Comparison of ENCODE assay signal across 24 cellular contexts in the genomic region with DNA sequence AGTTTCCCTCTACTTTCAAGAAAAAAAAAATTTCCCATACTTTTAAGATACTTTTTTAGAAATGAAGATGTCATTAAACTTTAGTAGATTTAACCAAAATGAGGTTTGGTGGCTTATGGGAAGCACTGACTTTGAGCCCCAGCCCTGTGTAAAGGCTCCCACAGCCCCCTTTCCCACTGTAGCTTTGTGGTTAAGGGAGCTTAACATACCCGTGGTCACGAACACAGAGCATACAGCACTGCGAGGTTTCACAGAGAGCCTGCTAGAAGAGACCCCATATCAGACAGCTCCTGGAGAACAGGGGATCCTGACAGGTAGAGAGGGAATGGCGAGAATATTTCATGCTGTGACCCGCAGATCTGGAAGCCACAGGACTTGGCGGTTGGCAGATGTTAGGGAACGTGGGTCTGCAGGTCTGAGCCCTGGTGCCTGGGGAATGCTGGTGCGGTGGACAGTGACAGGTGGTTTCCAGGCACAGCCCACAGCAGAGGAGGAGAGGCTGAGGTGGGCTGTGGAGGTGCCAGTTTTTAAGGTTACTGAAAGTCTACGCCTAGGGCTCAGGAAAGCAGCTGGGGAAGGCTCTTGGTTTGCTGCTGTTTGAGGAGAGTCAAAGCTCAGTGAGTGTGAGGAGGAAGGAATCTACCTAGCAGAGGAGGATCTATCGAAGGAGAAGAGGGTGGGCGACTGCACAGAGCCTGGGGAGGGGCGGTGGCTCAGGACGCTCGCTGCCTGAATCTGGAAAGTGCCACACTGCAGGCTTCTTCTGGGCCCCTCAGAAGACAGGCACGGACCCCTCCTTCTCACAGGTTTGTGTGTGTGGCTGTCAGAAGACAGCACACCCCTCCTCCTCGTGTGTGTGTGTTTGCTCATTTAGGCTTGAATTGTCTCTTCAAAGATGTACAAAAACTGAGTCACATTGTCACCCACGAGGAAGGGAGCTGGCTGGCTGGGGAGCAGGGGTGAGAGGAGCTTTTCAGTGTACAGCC. TPM values are rescaled to one million over a fixed set of nuclear protein-coding genes. Genes with fewer than 3 reads are reported as not detected.
DNase-seq lines count a peak whose midpoint lies in the region; ATAC-seq and TF ChIP-seq lines count a peak whose summit lies in the region.
"Had no signal": no experiment of that assay in that cellular context is flagged by ENCODE, and none has a peak within 500 bp of the region (broad histone marks: within the 10 kb centered on the region; RNA-seq: fewer than 3 reads in every experiment).

No MANE protein-coding gene starts in this region.

- no peaks in the 10 kb centered on the region for H3F3A ChIP-seq in GM23338 (replicated peaks; ENCODE audit: low read depth)

- no peaks in the 10 kb centered on the region for H3K27me3 ChIP-seq in GM06990 (replicated peaks; ENCODE audit: control insufficient read depth, insufficient read depth, low read length)
- H3K27me3 ChIP-seq in GM23338 (ENCODE audit: insufficient read depth) = no peaks in the 10 kb centered on the region
- no peaks in the 10 kb centered on the region for H3K27me3 ChIP-seq in transverse colon
- H3K27me3 ChIP-seq: body of pancreas, colonic mucosa, right lobe of liver had no signal

- no peak for TF ChIP-seq POLR2A in transverse colon (IDR thresholded peaks at IDR 0.05)

- no peaks in the 10 kb centered on the region for H3K36me3 Mint-ChIP-seq in GM23338 (ENCODE audit: low read depth)
- H3K36me3 Mint-ChIP-seq in progenitor cell of endocrine pancreas (ENCODE audit: insufficient read depth) = no peaks in the 10 kb centered on the region

- H2AFZ ChIP-seq in GM23338 = no peak overlapping the region; the same call in none of the 2 replicates

- H3K79me2 ChIP-seq in GM23338 (replicated peaks; ENCODE audit: insufficient read depth) = no peaks in the 10 kb centered on the region

- no peaks in the 10 kb centered on the region for H4K20me1 ChIP-seq in GM23338 (replicated peaks; ENCODE audit: insufficient read depth)

- DNase-seq in GM06990 (ENCODE audit: extremely low read depth, insufficient read length) (peak; percentile 32), GM23338 (ENCODE audit: low spot score) (no peak), caudate nucleus (lab: John Stamatoyannopoulos, UW) (peak in 34 of 61 donors; percentile 2 to 89 (median 41)), progenitor cell of endocrine pancreas (ENCODE audit: low spot score, unreplicated experiment) (no peak), LoVo (ENCODE audit: low spot score) (no peak), transverse colon (no peak), amniotic stem cell (lab: John Stamatoyannopoulos, UW) (no peak)
- DNase-seq: activated CD4-positive, alpha-beta T cell treated with anti-CD3 and anti-CD28 coated beads, Interleukin-2, amount 50 U/mL, for 1 hour; activated naive CD4-positive, alpha-beta T cell treated with anti-CD3 and anti-CD28 coated beads for 36 hours; activated T-cell treated with anti-CD3 and anti-CD28 coated beads for 4 hours; body of pancreas; colonic mucosa; HFFc6; left ventricle myocardium inferior; mucosa of descending colon; NCI-H1930; right lobe of liver; stomach; SW 1271 had no signal

- H3K9me3 ChIP-seq in transverse colon = no peaks in the 10 kb centered on the region
- H3K9me3 ChIP-seq: body of pancreas, colonic mucosa, left ventricle myocardium inferior, mucosa of descending colon, right lobe of liver, stomach had no signal

- H3K27ac ChIP-seq in GM23338 (ENCODE audit: low read depth) (no peak overlapping the region), caudate nucleus (ENCODE audit: low read depth, low read length) (peak overlapping the region; percentile 59), transverse colon (no peak overlapping the region)
- H3K27ac ChIP-seq: body of pancreas, colonic mucosa, left ventricle myocardium inferior, right lobe of liver, stomach had no signal

- 72 to 73% methylated on average over 4 to 17 of the region's 17 CpGs for WGBS in transverse colon (ENCODE audit: low coverage in 1 of 2), 2 donors

- no peak overlapping the region for H3K4me3 Mint-ChIP-seq in GM23338
- no peak overlapping the region for H3K4me3 Mint-ChIP-seq in progenitor cell of endocrine pancreas (ENCODE audit: low read depth)
- H3K4me3 Mint-ChIP-seq: activated naive CD4-positive, alpha-beta T cell treated with anti-CD3 and anti-CD28 coated beads for 36 hours; B cell; HFFc6 had no signal

- TF ChIP-seq EP300 in transverse colon (IDR thresholded peaks at IDR 0.05; ENCODE audit: low read depth) = no peak

- ATAC-seq in GM23338 (peak; percentile 14; the same call in 2 of the 3 replicates), GM21576 (IDR thresholded peaks at IDR 0.05; ENCODE audit: unreplicated experiment) (no peak)
- ATAC-seq: body of pancreas, K562, mucosa of descending colon, right lobe of liver had no signal

- no peaks in the 10 kb centered on the region for H3K36me3 ChIP-seq in GM06990 (ENCODE audit: control insufficient read depth, insufficient read depth, low read length)
- no peaks in the 10 kb centered on the region for H3K36me3 ChIP-seq in GM23338 (ENCODE audit: insufficient read depth)
- no peaks in the 10 kb centered on the region for H3K36me3 ChIP-seq in transverse colon
- H3K36me3 ChIP-seq: colonic mucosa, left ventricle myocardium inferior, right lobe of liver, stomach had no signal

- peaks cover 3% of the 10 kb centered on the region for H3K27me3 Mint-ChIP-seq in GM23338 (ENCODE audit: insufficient read depth, low read depth, poor library complexity)
- peaks cover 58% of the 10 kb centered on the region for H3K27me3 Mint-ChIP-seq in progenitor cell of endocrine pancreas

- no peaks in the 10 kb centered on the region for H3K9me2 ChIP-seq in GM23338 (ENCODE audit: insufficient read depth)

- in situ Hi-C loops in transverse colon (cut with MboI; ENCODE audit: low pct_ligation_motif_present in 1 of 4, low pct_unique_long_range_greater_than_20kb in 1 of 4, low sequenced_read_pairs in 3 of 4) = no loop called here

- H3K4me2 ChIP-seq in GM23338 = no peak overlapping the region

- intact Hi-C loops in transverse colon (cut with DNase I; ENCODE audit: low total_unique reads) = no loop called here

- H3K27ac Mint-ChIP-seq in GM23338 (peak overlapping the region; percentile 28; the same call in 1 of the 2 replicates), progenitor cell of endocrine pancreas (peak overlapping the region; percentile 50)
- H3K27ac Mint-ChIP-seq: activated naive CD4-positive, alpha-beta T cell treated with anti-CD3 and anti-CD28 coated beads for 36 hours; B cell; HFFc6 had no signal

- peaks cover 16% of the 10 kb centered on the region for H3K4me1 ChIP-seq in GM23338 (ENCODE audit: insufficient read depth)
- H3K4me1 ChIP-seq in transverse colon = peaks cover 0 to 6% (median 0%) of the 10 kb centered on the region in 4 donors
- H3K4me1 ChIP-seq: body of pancreas, colonic mucosa, left ventricle myocardium inferior, right lobe of liver, stomach had no signal

- H3K9me3 Mint-ChIP-seq in GM23338 = no peaks in the 10 kb centered on the region; the same call in 1 of the 3 replicates
- H3K9me3 Mint-ChIP-seq in progenitor cell of endocrine pancreas (ENCODE audit: low read depth) = no peaks in the 10 kb centered on the region
- H3K9me3 Mint-ChIP-seq: activated naive CD4-positive, alpha-beta T cell treated with anti-CD3 and anti-CD28 coated beads for 36 hours; HFFc6 had no signal

- H3K4me3 ChIP-seq in GM06990 (replicated peaks; ENCODE audit: low read depth, low read length) (peak overlapping the region; percentile 22; the same call in 1 of the 2 replicates), GM23338 (no peak overlapping the region), transverse colon (no peak overlapping the region)
- H3K4me3 ChIP-seq: body of pancreas, colonic mucosa, K562, left ventricle myocardium inferior, mucosa of descending colon, right lobe of liver, stomach had no signal

- H3K4me1 Mint-ChIP-seq in GM23338 (peaks cover 41% of the 10 kb centered on the region), progenitor cell of endocrine pancreas (ENCODE audit: low read depth) (no peaks in the 10 kb centered on the region)
- H3K4me1 Mint-ChIP-seq: B cell had no signal

- TF ChIP-seq CTCF in GM06990 (IDR thresholded peaks at IDR 0.05; ENCODE audit: insufficient read depth, low read length, poor library complexity, severe bottlenecking) = no peak
- TF ChIP-seq CTCF in GM23338 (conservative IDR thresholded peaks at IDR 0.05; ENCODE audit: low read depth in 2 of 2) = no peak
- TF ChIP-seq CTCF in progenitor cell of endocrine pancreas (IDR thresholded peaks at IDR 0.05; ENCODE audit: unreplicated experiment) = no peak
- TF ChIP-seq CTCF in transverse colon (IDR thresholded peaks at IDR 0.05) = no peak

TF ChIP-seq in GM23338, 12 proteins besides CTCF, POLR2A, EP300 and RAD21 (continues in another document):
- TF ChIP-seq STAT1 (IDR thresholded peaks at IDR 0.05; ENCODE audit: unreplicated experiment) = no peak
- TF ChIP-seq, protein P1, sequence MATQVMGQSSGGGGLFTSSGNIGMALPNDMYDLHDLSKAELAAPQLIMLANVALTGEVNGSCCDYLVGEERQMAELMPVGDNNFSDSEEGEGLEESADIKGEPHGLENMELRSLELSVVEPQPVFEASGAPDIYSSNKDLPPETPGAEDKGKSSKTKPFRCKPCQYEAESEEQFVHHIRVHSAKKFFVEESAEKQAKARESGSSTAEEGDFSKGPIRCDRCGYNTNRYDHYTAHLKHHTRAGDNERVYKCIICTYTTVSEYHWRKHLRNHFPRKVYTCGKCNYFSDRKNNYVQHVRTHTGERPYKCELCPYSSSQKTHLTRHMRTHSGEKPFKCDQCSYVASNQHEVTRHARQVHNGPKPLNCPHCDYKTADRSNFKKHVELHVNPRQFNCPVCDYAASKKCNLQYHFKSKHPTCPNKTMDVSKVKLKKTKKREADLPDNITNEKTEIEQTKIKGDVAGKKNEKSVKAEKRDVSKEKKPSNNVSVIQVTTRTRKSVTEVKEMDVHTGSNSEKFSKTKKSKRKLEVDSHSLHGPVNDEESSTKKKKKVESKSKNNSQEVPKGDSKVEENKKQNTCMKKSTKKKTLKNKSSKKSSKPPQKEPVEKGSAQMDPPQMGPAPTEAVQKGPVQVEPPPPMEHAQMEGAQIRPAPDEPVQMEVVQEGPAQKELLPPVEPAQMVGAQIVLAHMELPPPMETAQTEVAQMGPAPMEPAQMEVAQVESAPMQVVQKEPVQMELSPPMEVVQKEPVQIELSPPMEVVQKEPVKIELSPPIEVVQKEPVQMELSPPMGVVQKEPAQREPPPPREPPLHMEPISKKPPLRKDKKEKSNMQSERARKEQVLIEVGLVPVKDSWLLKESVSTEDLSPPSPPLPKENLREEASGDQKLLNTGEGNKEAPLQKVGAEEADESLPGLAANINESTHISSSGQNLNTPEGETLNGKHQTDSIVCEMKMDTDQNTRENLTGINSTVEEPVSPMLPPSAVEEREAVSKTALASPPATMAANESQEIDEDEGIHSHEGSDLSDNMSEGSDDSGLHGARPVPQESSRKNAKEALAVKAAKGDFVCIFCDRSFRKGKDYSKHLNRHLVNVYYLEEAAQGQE (IDR thresholded peaks at IDR 0.05; ENCODE audit: unreplicated experiment) = no peak
- TF ChIP-seq CREB1 (CRISPR knock-in tag; IDR thresholded peaks at IDR 0.05; ENCODE audit: low read depth) = no peak
- TF ChIP-seq EZH2phosphoT487 (IDR thresholded peaks at IDR 0.05; ENCODE audit: unreplicated experiment) = no peak

RNA-seq across cellular contexts. Expression of a gene that starts 49.9 kb away (rescaled TPM):
- not detected in 2 replicates for total RNA-seq in GM23338 (2014; rRNA removed; shearing (Covaris generic))
- 0.19 and 0.21 TPM in 2 replicates for polyA plus RNA-seq in GM23338 (2016; fragmentation: Nextera tagmentation; extraction: Ambion mirVana)
- total RNA-seq in progenitor cell of endocrine pancreas (4.6 and 5.4 TPM in 2 replicates), transverse colon (10 to 100 TPM in 1 of 4 donors, 1 to 10 TPM in 1, not detected in 2; 2.5 to 11.2 TPM)
- total RNA-seq: activated naive CD4-positive, alpha-beta T cell treated with anti-CD3 and anti-CD28 coated beads for 36 hours; body of pancreas; HFFc6; K562; left ventricle myocardium inferior; NCI-H460 had no signal
- polyA plus RNA-seq: fibroblast of lung, K562 had no signal

Comparison
In these comparisons a context has a peak if more than half of its experiments do, and no peak if none do; other contexts are left out.
1. DNase-seq: peak in GM06990 (single experiment) and caudate nucleus (34 of 61); none in GM23338 (single experiment), progenitor cell of endocrine pancreas (single experiment), LoVo (single experiment), transverse colon (single experiment) and amniotic stem cell (single experiment).